ENCODE assay signal across 8 cellular contexts in the genomic region with DNA sequence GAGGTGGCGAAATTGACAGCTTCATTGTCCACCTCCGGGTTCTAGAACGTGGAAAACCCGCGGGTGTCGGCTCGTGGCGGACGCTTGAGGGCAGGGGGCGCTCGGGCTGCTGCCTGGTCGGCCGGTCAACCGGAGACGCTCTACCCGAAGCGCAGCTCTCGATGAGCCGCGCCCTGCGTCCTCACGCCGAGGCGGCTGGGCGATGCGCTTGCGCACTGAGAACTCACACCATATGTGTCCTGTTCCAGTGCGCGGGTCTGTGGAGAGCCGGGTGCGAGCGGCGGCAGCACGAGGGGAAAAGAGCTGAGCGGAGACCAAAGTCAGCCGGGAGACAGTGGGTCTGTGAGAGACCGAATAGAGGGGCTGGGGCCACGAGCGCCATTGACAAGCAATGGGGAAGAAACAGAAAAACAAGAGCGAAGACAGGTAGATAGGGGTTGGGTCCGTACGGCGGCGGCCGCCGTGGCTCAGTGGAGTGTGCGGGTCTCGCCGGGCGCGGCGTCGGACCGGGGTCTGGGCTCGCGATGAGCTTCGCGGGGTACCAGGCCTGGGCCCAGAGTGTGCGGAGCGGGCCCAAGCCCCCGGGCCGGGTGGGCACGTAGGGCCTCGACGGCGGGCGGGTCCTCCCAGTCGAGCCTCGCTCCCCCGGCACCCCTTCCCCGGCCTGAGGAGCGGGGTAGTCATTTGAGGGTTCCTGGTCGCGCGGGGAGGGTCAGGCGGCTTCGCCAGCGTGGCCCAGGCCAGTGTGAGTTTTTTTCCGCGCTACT. TPM values are rescaled to one million over a fixed set of nuclear protein-coding genes. Genes with fewer than 3 reads are reported as not detected.
DNase-seq lines count a peak whose midpoint lies in the region; ATAC-seq and TF ChIP-seq lines count a peak whose summit lies in the region.

A gene with protein sequence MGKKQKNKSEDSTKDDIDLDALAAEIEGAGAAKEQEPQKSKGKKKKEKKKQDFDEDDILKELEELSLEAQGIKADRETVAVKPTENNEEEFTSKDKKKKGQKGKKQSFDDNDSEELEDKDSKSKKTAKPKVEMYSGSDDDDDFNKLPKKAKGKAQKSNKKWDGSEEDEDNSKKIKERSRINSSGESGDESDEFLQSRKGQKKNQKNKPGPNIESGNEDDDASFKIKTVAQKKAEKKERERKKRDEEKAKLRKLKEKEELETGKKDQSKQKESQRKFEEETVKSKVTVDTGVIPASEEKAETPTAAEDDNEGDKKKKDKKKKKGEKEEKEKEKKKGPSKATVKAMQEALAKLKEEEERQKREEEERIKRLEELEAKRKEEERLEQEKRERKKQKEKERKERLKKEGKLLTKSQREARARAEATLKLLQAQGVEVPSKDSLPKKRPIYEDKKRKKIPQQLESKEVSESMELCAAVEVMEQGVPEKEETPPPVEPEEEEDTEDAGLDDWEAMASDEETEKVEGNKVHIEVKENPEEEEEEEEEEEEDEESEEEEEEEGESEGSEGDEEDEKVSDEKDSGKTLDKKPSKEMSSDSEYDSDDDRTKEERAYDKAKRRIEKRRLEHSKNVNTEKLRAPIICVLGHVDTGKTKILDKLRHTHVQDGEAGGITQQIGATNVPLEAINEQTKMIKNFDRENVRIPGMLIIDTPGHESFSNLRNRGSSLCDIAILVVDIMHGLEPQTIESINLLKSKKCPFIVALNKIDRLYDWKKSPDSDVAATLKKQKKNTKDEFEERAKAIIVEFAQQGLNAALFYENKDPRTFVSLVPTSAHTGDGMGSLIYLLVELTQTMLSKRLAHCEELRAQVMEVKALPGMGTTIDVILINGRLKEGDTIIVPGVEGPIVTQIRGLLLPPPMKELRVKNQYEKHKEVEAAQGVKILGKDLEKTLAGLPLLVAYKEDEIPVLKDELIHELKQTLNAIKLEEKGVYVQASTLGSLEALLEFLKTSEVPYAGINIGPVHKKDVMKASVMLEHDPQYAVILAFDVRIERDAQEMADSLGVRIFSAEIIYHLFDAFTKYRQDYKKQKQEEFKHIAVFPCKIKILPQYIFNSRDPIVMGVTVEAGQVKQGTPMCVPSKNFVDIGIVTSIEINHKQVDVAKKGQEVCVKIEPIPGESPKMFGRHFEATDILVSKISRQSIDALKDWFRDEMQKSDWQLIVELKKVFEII (plus strand): TSS at position 226 of the 767 bp plus-strand sequence. CDS start 166 bp downstream, at position 392.

- H3K4me1 Mint-ChIP-seq in IgD-negative memory B cell, result peaks cover 14 to 33% (median 16%) of the 10 kb centered on the region in 3 donors

- H3K36me3 Mint-ChIP-seq in IgD-negative memory B cell, result peaks cover 2% of the 10 kb centered on the region

- no peaks in the 10 kb centered on the region for H3K27me3 Mint-ChIP-seq in IgD-negative memory B cell

- H4K20me1 ChIP-seq in OCI-LY7 (ENCODE audit: insufficient read depth, low read length), result peaks cover 27% of the 10 kb centered on the region

- peak; percentile 100 for DNase-seq in DMS53 treated with DMSO at 0.1 percent for 48 hours (lab: John Stamatoyannopoulos, UW; ENCODE audit: unreplicated experiment)
- DNase-seq in OCI-LY7 (ENCODE audit: low spot score), result peak; percentile 98
- peak; percentile 91 for DNase-seq in activated T-cell treated with anti-CD3 and anti-CD28 coated beads for 24 hours (ENCODE audit: low read depth)
- peak; percentile 68 for DNase-seq in epithelial cell of prostate (ENCODE audit: low read depth, low spot score)
- peak; percentile 97 to 98 (median 97) for DNase-seq in mucosa of descending colon
- DNase-seq in stimulated activated CD8-positive, alpha-beta memory T cell treated with anti-CD3 and anti-CD28 coated beads, Interleukin-4, amount 100 ng/mL, for 1 hour (ENCODE audit: low read depth in 2 of 2, low spot score in 1 of 2), result peak; percentile 75 to 85

- ATAC-seq in GM21576 (IDR thresholded peaks at IDR 0.05; ENCODE audit: unreplicated experiment) (peak; percentile 51), mucosa of descending colon (peak; percentile 89)

- peak within 1 kb of the TSS; percentile 77; the same call in 1 of the 2 replicates for H2AFZ ChIP-seq in OCI-LY7 (ENCODE audit: low read length)

- peaks cover 77% of the 10 kb centered on the region for H3K79me2 ChIP-seq in OCI-LY7 (ENCODE audit: insufficient read depth, low read depth, low read length)

- intact Hi-C loops in OCI-LY7 (cut with micrococcal nuclease; ENCODE audit: unreplicated experiment), result loop anchor here (1.0 to 2.0 kb wide), 4 partner anchors 153 to 909 kb away; a partner anchor contains a TSS
- intact Hi-C loops in mucosa of descending colon (cut with DNase I, micrococcal nuclease), result loop anchor here in 1 of 2 donors (10.0 kb wide), 1 partner anchor 157 kb away; a partner anchor contains a TSS

- H3K9me3 ChIP-seq in OCI-LY7 (ENCODE audit: low read length) (no peaks in the 10 kb centered on the region), mucosa of descending colon (no peaks in the 10 kb centered on the region)

- H3K9me2 ChIP-seq in OCI-LY7 (ENCODE audit: insufficient read depth, low read length), result no peaks in the 10 kb centered on the region

- no peak within 1 kb of the TSS for H3K27ac Mint-ChIP-seq in IgD-negative memory B cell

- TF ChIP-seq CTCF in OCI-LY7 (conservative IDR thresholded peaks at IDR 0.05; ENCODE audit: low read length) (peak; percentile 87), mucosa of descending colon (IDR thresholded peaks at IDR 0.05) (peak; percentile 38)

- peaks cover 33% of the 10 kb centered on the region for H3K4me1 ChIP-seq in OCI-LY7 (ENCODE audit: insufficient read depth, low read length, poor library complexity, severe bottlenecking)
- H3K4me1 ChIP-seq in mucosa of descending colon (ENCODE audit: low read depth), result peaks cover 13% of the 10 kb centered on the region

- H3K4me3 Mint-ChIP-seq in IgD-negative memory B cell, result no peak within 1 kb of the TSS

- no TSS peak for BruUV-seq in OCI-LY7 (replicated peaks; lab: Mats Ljungman, UMichigan)

- H3K4me2 ChIP-seq in OCI-LY7 (ENCODE audit: low read length), result peak within 1 kb of the TSS; percentile 91

- H3K36me3 ChIP-seq in OCI-LY7 (ENCODE audit: insufficient read depth, low read length) (peaks cover 13% of the 10 kb centered on the region), mucosa of descending colon (ENCODE audit: low read depth) (peaks cover 5% of the 10 kb centered on the region)

- POLR2A ChIA-PET in OCI-LY7 (lab: Charles Lee), result interaction anchor here (0.7 to 3.5 kb wide), 6 partner anchors 10 to 189 kb away, joined by 3 to 19 read pairs (median 4); a partner anchor contains a TSS

- peak within 1 kb of the TSS; percentile 83 for H3K27ac ChIP-seq in OCI-LY7 (ENCODE audit: low read depth, low read length, poor library complexity, severe bottlenecking)
- peak within 1 kb of the TSS; percentile 93 for H3K27ac ChIP-seq in epithelial cell of prostate

- CTCF ChIA-PET in OCI-LY7 (lab: Charles Lee; ENCODE audit: unreplicated experiment), result no interaction called here

- H3K4me3 ChIP-seq in OCI-LY7 (ENCODE audit: low read depth, low read length, poor library complexity, severe bottlenecking), result peak within 1 kb of the TSS; percentile 86
- peak within 1 kb of the TSS; percentile 95 for H3K4me3 ChIP-seq in mucosa of descending colon

- H3K9me3 Mint-ChIP-seq in IgD-negative memory B cell, result no peaks in the 10 kb centered on the region

RNA-seq across cellular contexts. Expression of the gene that starts here (rescaled TPM):
- polyA plus RNA-seq in IgD-negative memory B cell, result 13.8 TPM
- total RNA-seq in OCI-LY7 (2014; rRNA removed; shearing (Covaris generic)), result 19.9 and 28.7 TPM in 2 replicates
- total RNA-seq in OCI-LY7 (2022) (53.1 and 54.8 TPM in 2 replicates), mucosa of descending colon (10 to 100 TPM; 23.5 to 47.3 (median 30.1) TPM)

Comparison
In these comparisons a context has a peak if more than half of its experiments do, and no peak if none do; other contexts are left out.
1. Peak in every context shown above with its lines: DNase-seq, ATAC-seq, H3K4me3 ChIP-seq and H3K27ac ChIP-seq.